Comparison of ENCODE assay signal across 31 cellular contexts in the genomic region with DNA sequence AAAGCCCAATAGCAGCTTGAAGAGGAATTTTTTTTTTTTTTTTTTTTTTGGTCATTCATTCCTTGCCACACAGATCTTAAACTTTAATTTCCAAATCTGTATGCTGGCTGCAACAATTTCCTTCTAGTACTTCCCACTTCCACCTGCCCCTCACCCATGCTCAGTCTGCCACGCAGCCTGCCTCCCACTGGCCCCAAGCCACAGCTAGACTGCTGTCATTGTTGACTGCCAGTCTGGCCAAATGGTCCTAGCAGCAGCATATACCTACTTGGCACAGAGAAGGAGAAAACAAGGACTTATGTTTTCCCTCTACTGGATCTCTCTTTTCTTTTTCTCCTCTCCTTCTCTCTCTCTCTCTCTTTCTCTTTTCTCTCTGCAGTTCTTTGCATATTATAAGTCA.
DNase-seq lines count a peak whose midpoint lies in the region; ATAC-seq, FAIRE-seq and TF ChIP-seq lines count a peak whose summit lies in the region.
"Had no signal": no experiment of that assay in that cellular context is flagged by ENCODE, and none has a peak within 500 bp of the region (broad histone marks: within the 10 kb centered on the region; RNA-seq: fewer than 3 reads in every experiment).

No MANE protein-coding gene starts in this region.

- intact Hi-C loops in A673 (cut with micrococcal nuclease; ENCODE audit: unreplicated experiment) = no loop called here

- H3K4me3 Mint-ChIP-seq in GM23338 = no peak overlapping the region
- H3K4me3 Mint-ChIP-seq: CD4-positive, alpha-beta T cell; HFFc6 had no signal

- no peak for TF ChIP-seq POLR2A in H1 (IDR thresholded peaks at IDR 0.05; ENCODE audit: control extremely low read depth in 1 of 2, low read depth in 2 of 2, low read length in 2 of 2)

- H3K4me1 Mint-ChIP-seq in GM23338 = peaks cover 3% of the 10 kb centered on the region; the same call in 2 of the 3 replicates

- ATAC-seq in GM23338 (peak; percentile 44; the same call in 1 of the 3 replicates), GM18517 (IDR thresholded peaks at IDR 0.05; ENCODE audit: unreplicated experiment) (no peak)

- H3K56ac ChIP-seq in H1 (replicated peaks; ENCODE audit: insufficient read length, low read depth, low read length) = no peak overlapping the region

- DNase-seq in A673 (ENCODE audit: low spot score) (no peak), GM23338 (ENCODE audit: low spot score) (no peak), SK-MEL-5 (ENCODE audit: low read depth, low spot score) (peak; percentile 17), H1 (ENCODE audit: low read depth in 1 of 2, low spot score in 2 of 2) (no peak), NOMO-1 treated with dmso at 0.1 percent for 144 hours (lab: John Stamatoyannopoulos, UW; ENCODE audit: unreplicated experiment) (no peak), NCI-H2196 (lab: John Stamatoyannopoulos, UW; ENCODE audit: unreplicated experiment) (no peak)
- no peak for DNase-seq in activated naive CD4-positive, alpha-beta T cell treated with Interleukin-2 at 50 U/mL for 16 hours
- DNase-seq: AML-193; CD4-positive, alpha-beta T cell; COR-L47; DMS79 treated with DMSO at 0.1 percent for 48 hours; GM23248; HFFc6; IMR-90; KG1; MV-4-11; NCI-H1105 treated with DMSO at 0.1 percent for 48 hours; NCI-H146; NCI-H1930; NCI-H2107; NCI-H446; NCI-H526 treated with DMSO at 0.1 percent for 48 hours; Peyer's patch; SHP77 treated with DMSO at 0.1 percent for 48 hours; T-helper 2 cell had no signal

- POLR2A ChIA-PET in A673 (lab: Charles Lee; ENCODE audit: low non-redundant PET) (interaction anchor here (0.6 kb wide), 1 partner anchor 340 kb away, joined by 7 read pairs; no protein-coding TSS in a partner anchor), H1 (lab: Charles Lee; ENCODE audit: partially characterized antibody) (no interaction called here)

- H3K14ac ChIP-seq in H1 (ENCODE audit: insufficient read length) = no peak overlapping the region

- no peak overlapping the region for H2BK20ac ChIP-seq in H1 (ENCODE audit: low read length)

- TF ChIP-seq CTCF in A673 (conservative IDR thresholded peaks at IDR 0.05; ENCODE audit: low read depth, low read length) (0 out of 2 replicates have a peak, but pooled peaks have one; percentile 9), GM23338 (conservative IDR thresholded peaks at IDR 0.05; ENCODE audit: low read depth in 2 of 2) (peak; percentile 7 to 31; a peak in 1 of 4 replicates), H1 (IDR thresholded peaks at IDR 0.05; ENCODE audit: control extremely low read depth in 1 of 3, insufficient read depth in 1 of 3, low read depth in 1 of 3, low read length in 3 of 3) (peak in 2 of 3 experiments; percentile 36 to 52; a peak in 2 of 4 replicates)

- no peak overlapping the region for H2AK5ac ChIP-seq in H1 (ENCODE audit: low read depth, low read length)

- H3K27ac ChIP-seq in A673 (ENCODE audit: low read depth, low read length, poor library complexity, severe bottlenecking) (no peak overlapping the region), GM23338 (ENCODE audit: low read depth) (no peak overlapping the region), H1 (ENCODE audit: low read depth, low read length) (no peak overlapping the region)
- H3K27ac ChIP-seq: BLaER1 treated with 17β-estradiol and CSF1 and Interleukin-3, amounts not matched to agents 10 nM and 100 nM; GM23248; Peyer's patch; SK-N-MC had no signal

- FAIRE-seq in H1 (lab: Jason Lieb, UNC) = no peak
- FAIRE-seq: A204.1, GM12892 had no signal

- no peak overlapping the region for H2BK12ac ChIP-seq in H1 (ENCODE audit: low read depth, low read length)

- WGBS in H1 (ENCODE audit: extremely low coverage in 1 of 2, insufficient coverage in 1 of 2, insufficient read length in 1 of 2, insufficient replicate concordance in 2 of 2, low coverage in 1 of 2, low lambda C conversion rate in 2 of 2, missing lambda C conversion rate in 1 of 2), 2 experiments = 53% methylated on average over 1 of the region's 1 CpG; no CpG with 5 or more reads in 1 of the 2 experiments

- in situ Hi-C loops in SK-MEL-5 (cut with HindIII; ENCODE audit: low pct_unique_long_range_greater_than_20kb, low sequenced_read_pairs) = no loop called here

- no peak overlapping the region for H4K8ac ChIP-seq in H1 (ENCODE audit: extremely low read depth, insufficient read depth, low read length)

- no peak overlapping the region for H3K27ac Mint-ChIP-seq in GM23338
- H3K27ac Mint-ChIP-seq: CD4-positive, alpha-beta T cell; HFFc6 had no signal

- H4K20me1 ChIP-seq in GM23338 (replicated peaks; ENCODE audit: insufficient read depth) (no peaks in the 10 kb centered on the region), H1 (replicated peaks in 1 of 2; ENCODE audit: control insufficient read depth in 1 of 2, insufficient read depth in 2 of 2, low read length in 2 of 2) (no peaks in the 10 kb centered on the region)
- H4K20me1 ChIP-seq: BLaER1 treated with 17β-estradiol and CSF1 and Interleukin-3, amounts not matched to agents 10 nM and 100 nM had no signal

- CTCF ChIA-PET in A673 (lab: Charles Lee) (no interaction called here), H1 (lab: Charles Lee; ENCODE audit: partially characterized antibody) (interaction anchor here (0.8 to 1.4 kb wide), 6 partner anchors 8 to 107 kb away, joined by 3 to 7 read pairs (median 4); no protein-coding TSS in a partner anchor)

- no peaks in the 10 kb centered on the region for H3F3A ChIP-seq in GM23338 (replicated peaks; ENCODE audit: low read depth)

- no peak overlapping the region for H3K23ac ChIP-seq in H1 (ENCODE audit: insufficient read length)

- H2BK120ac ChIP-seq in H1 (replicated peaks; ENCODE audit: low read depth, low read length) = no peak overlapping the region

- no peaks in the 10 kb centered on the region for H3K4me1 ChIP-seq in A673 (ENCODE audit: insufficient read depth, low read length, poor library complexity, severe bottlenecking)
- H3K4me1 ChIP-seq in GM23338 (ENCODE audit: insufficient read depth) = no peaks in the 10 kb centered on the region
- H3K4me1 ChIP-seq in H1 (replicated peaks in 1 of 4; ENCODE audit: control insufficient read depth in 3 of 4, insufficient read depth in 4 of 4, low read length in 3 of 4) = no peaks in the 10 kb centered on the region
- H3K4me1 ChIP-seq: BLaER1 treated with 17β-estradiol and CSF1 and Interleukin-3, amounts not matched to agents 10 nM and 100 nM; HAP-1; Peyer's patch had no signal

- no peaks in the 10 kb centered on the region for H3K36me3 ChIP-seq in A673 (ENCODE audit: insufficient read depth, low read length, poor library complexity, severe bottlenecking)
- no peaks in the 10 kb centered on the region for H3K36me3 ChIP-seq in GM23338 (ENCODE audit: insufficient read depth)
- no peaks in the 10 kb centered on the region for H3K36me3 ChIP-seq in H1 (ENCODE audit: control insufficient read depth in 2 of 4, insufficient read depth in 4 of 4, low read length in 3 of 4)
- H3K36me3 ChIP-seq: BLaER1 treated with 17β-estradiol and CSF1 and Interleukin-3, amounts not matched to agents 10 nM and 100 nM; HAP-1; Peyer's patch had no signal

- no peak overlapping the region for H3K9ac ChIP-seq in H1 (replicated peaks in 1 of 4; ENCODE audit: extremely low read depth in 1 of 4, low read depth in 3 of 4, low read length in 3 of 4)
- H3K9ac ChIP-seq: BLaER1 treated with 17β-estradiol and CSF1 and Interleukin-3, amounts not matched to agents 10 nM and 100 nM; GM23248 had no signal

- H3K79me1 ChIP-seq in H1 (ENCODE audit: low read depth, low read length) = no peaks in the 10 kb centered on the region

- H3K27me3 Mint-ChIP-seq in GM23338 (ENCODE audit: insufficient read depth, low read depth, poor library complexity) = peaks cover 2% of the 10 kb centered on the region

- no peaks in the 10 kb centered on the region for H3K23me2 ChIP-seq in H1 (ENCODE audit: low read depth, low read length)

- no peaks in the 10 kb centered on the region for H3K9me3 ChIP-seq in A673 (ENCODE audit: low read depth, low read length, poor library complexity, severe bottlenecking)
- no peaks in the 10 kb centered on the region for H3K9me3 ChIP-seq in H1 (ENCODE audit: insufficient read depth in 2 of 2, low read depth in 1 of 2, low read length in 1 of 2)
- H3K9me3 ChIP-seq: BLaER1 treated with 17β-estradiol and CSF1 and Interleukin-3, amounts not matched to agents 10 nM and 100 nM; HAP-1; Peyer's patch had no signal

- H3K9me3 Mint-ChIP-seq in GM23338 = no peaks in the 10 kb centered on the region; the same call in 2 of the 3 replicates
- H3K9me3 Mint-ChIP-seq: CD4-positive, alpha-beta T cell had no signal

- no peak overlapping the region for H2BK15ac ChIP-seq in H1 (ENCODE audit: low read length)

- H3K9me2 ChIP-seq in GM23338 (ENCODE audit: insufficient read depth) = peaks cover 3% of the 10 kb centered on the region; the same call in 1 of the 2 replicates

- no peak overlapping the region for H2BK5ac ChIP-seq in H1 (ENCODE audit: low read depth, low read length)

- peaks cover 6% of the 10 kb centered on the region for H3K27me3 ChIP-seq in A673 (replicated peaks; ENCODE audit: insufficient read depth, low read depth, low read length, poor library complexity)
- no peaks in the 10 kb centered on the region for H3K27me3 ChIP-seq in GM23338 (ENCODE audit: insufficient read depth)
- H3K27me3 ChIP-seq in H1 (replicated peaks in 1 of 4; ENCODE audit: control insufficient read depth in 3 of 4, extremely low read depth in 1 of 4, insufficient read depth in 3 of 4, low read length in 3 of 4) = no peaks in the 10 kb centered on the region; a peak in 1 of 7 replicates
- H3K27me3 ChIP-seq: BLaER1 treated with 17β-estradiol and CSF1 and Interleukin-3, amounts not matched to agents 10 nM and 100 nM; Peyer's patch had no signal

- H2AFZ ChIP-seq in GM23338 (no peak overlapping the region), H1 (ENCODE audit: low read length) (no peak overlapping the region)
- H2AFZ ChIP-seq: GM23248 had no signal

- H4K5ac ChIP-seq in H1 (ENCODE audit: insufficient read length, low read depth, low read length) = no peak overlapping the region

- H3K4me2 ChIP-seq in GM23338 (no peak overlapping the region), H1 (ENCODE audit: insufficient read depth in 1 of 2, low read depth in 2 of 2, low read length in 2 of 2) (no peak overlapping the region)
- H3K4me2 ChIP-seq: BLaER1 treated with 17β-estradiol and CSF1 and Interleukin-3, amounts not matched to agents 10 nM and 100 nM had no signal

- BruUV-seq in A673 (replicated peaks; lab: Mats Ljungman, UMichigan) = no TSS peak

- no peak for TF ChIP-seq EP300 in H1 (IDR thresholded peaks at IDR 0.05; ENCODE audit: borderline replicate concordance in 1 of 2, low read depth in 2 of 2, low read length in 2 of 2)

- H3K79me2 ChIP-seq in GM23338 (replicated peaks; ENCODE audit: insufficient read depth) (no peaks in the 10 kb centered on the region), H1 (ENCODE audit: control insufficient read depth in 1 of 2, insufficient read depth in 2 of 2, low read length in 2 of 2) (no peaks in the 10 kb centered on the region)

- TF ChIP-seq RAD21 in H1 (IDR thresholded peaks at IDR 0.05 in 1 of 2, conservative IDR thresholded peaks at IDR 0.05 in 1 of 2; ENCODE audit: low read depth in 2 of 2, low read length in 2 of 2) = peak; percentile 12 to 42; a peak in 3 of 4 replicates

- no peak overlapping the region for H3K4me3 ChIP-seq in A673 (ENCODE audit: low read depth, low read length, poor library complexity, severe bottlenecking)
- no peak overlapping the region for H3K4me3 ChIP-seq in GM23338
- no peak overlapping the region for H3K4me3 ChIP-seq in H1 (ENCODE audit: extremely low read depth in 1 of 4, insufficient read depth in 2 of 4, low read depth in 3 of 4, low read length in 4 of 4)
- H3K4me3 ChIP-seq: BLaER1 treated with 17β-estradiol and CSF1 and Interleukin-3, amounts not matched to agents 10 nM and 100 nM; GM23248; HAP-1; Peyer's patch; SK-N-MC had no signal

- H3K4ac ChIP-seq in H1 (replicated peaks; ENCODE audit: insufficient read length, low read depth, low read length) = no peak overlapping the region

- H3K18ac ChIP-seq in H1 (ENCODE audit: extremely low read depth, low read length) = no peak overlapping the region

- H4K91ac ChIP-seq in H1 (replicated peaks; ENCODE audit: insufficient read length, low read length) = no peak overlapping the region

- no peaks in the 10 kb centered on the region for H3K36me3 Mint-ChIP-seq in GM23338 (ENCODE audit: low read depth)
